Comparison of ENCODE assay signal across 18 cellular contexts in the genomic region with DNA sequence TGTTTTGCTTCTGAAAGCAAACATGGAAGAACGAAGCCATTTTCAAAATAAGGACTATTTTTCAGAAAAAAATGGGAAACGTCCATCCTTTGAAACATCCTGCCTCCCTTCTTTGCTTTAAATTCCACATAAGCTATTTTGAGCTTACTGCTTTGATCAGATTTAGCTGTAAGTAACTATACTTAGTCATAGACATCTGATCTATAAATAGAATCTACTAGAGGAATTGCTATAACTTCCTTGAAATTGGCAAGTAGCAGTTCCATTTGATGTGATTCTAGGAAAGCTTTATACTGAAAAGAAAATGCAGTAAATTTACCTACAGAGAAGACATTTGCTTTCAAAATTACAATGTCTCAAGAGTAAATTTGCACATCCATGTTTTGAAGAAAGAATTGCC.
A peak's percentile ranks its signal among the peaks of the same experiment; 100 is the strongest.
DNase-seq lines count a peak whose midpoint lies in the region; ATAC-seq, FAIRE-seq and TF ChIP-seq lines count a peak whose summit lies in the region.
"Had no signal": no experiment of that assay in that cellular context is flagged by ENCODE, and none has a peak within 500 bp of the region (broad histone marks: within the 10 kb centered on the region; RNA-seq: fewer than 3 reads in every experiment).

No MANE protein-coding gene starts in this region.

- intact Hi-C loops in activated CD4-positive, alpha-beta memory T cell treated with anti-CD3 and anti-CD28 coated beads for 36 hours (cut with micrococcal nuclease), result loop anchor here (5.0 kb wide), 1 partner anchor 68 kb away; no protein-coding TSS in a partner anchor
- intact Hi-C loops in HepG2 (cut with micrococcal nuclease; ENCODE audit: unreplicated experiment), result no loop called here

- H3K27ac ChIP-seq in osteoblast (ENCODE audit: low read depth, low read length) (no peak overlapping the region), HepG2 (ENCODE audit: extremely low read length, insufficient read depth, low read length) (no peak overlapping the region)
- H3K27ac ChIP-seq: A549, esophagus squamous epithelium, Peyer's patch had no signal

- no peak for TF ChIP-seq RAD21 in HepG2 (CRISPR knock-in tag; IDR thresholded peaks at IDR 0.05)

- POLR2A ChIA-PET in activated CD4-positive, alpha-beta memory T cell treated with anti-CD3 and anti-CD28 coated beads, Interleukin-2, amount 10 ng/mL, durations not matched to agents 7 days and 5 days (lab: Charles Lee), result no interaction called here
- POLR2A ChIA-PET in activated CD4-positive, alpha-beta memory T cell treated with anti-CD3 and anti-CD28 coated beads for 36 hours (lab: Charles Lee), result no interaction called here
- POLR2A ChIA-PET in HepG2 (lab: Yijun Ruan, JAX), result no interaction called here

- H3K9ac ChIP-seq in HepG2 (ENCODE audit: insufficient read depth, low read depth, low read length), result no peak overlapping the region

- H2AFZ ChIP-seq in osteoblast (ENCODE audit: low read length), result no peak overlapping the region
- H2AFZ ChIP-seq in HepG2 (ENCODE audit: low read length), result no peak overlapping the region

- no peak for DNase-seq in activated CD4-positive, alpha-beta memory T cell treated with anti-CD3 and anti-CD28 coated beads, Interleukin-2, amount 10 ng/mL, durations not matched to agents 7 days and 5 days
- no peak for DNase-seq in activated CD4-positive, alpha-beta memory T cell treated with anti-CD3 and anti-CD28 coated beads for 36 hours
- peak; percentile 60 to 74 for DNase-seq in NOMO-1 (lab: John Stamatoyannopoulos, UW; ENCODE audit: unreplicated experiment in 2 of 2)
- DNase-seq in chondrocyte (ENCODE audit: low spot score), result no peak
- DNase-seq in osteoblast (ENCODE audit: insufficient read length, low spot score, missing footprints), result peak; percentile 77
- DNase-seq in HepG2 (ENCODE audit: low spot score), result no peak
- DNase-seq: activated T-cell treated with anti-CD3 and anti-CD28 coated beads, Interleukin-2, amount 50 U/mL, for 4 hours; esophagus squamous epithelium; NCI-H1417 treated with DMSO at 0.1 percent for 48 hours; Peyer's patch; stimulated activated naive B cell treated with anti-CD40 and anti-IgM and Interleukin-4, amounts not matched to agents 10 μg/mL and 1 μg/mL and 100 μg/mL, for 72 hours; T-cell had no signal

- no peak for TF ChIP-seq POLR2A in HepG2 (IDR thresholded peaks at IDR 0.05; ENCODE audit: insufficient read depth in 1 of 2, low read depth in 2 of 2, low read length in 2 of 2)

- peaks cover 9% of the 10 kb centered on the region for H3K79me2 ChIP-seq in osteoblast (ENCODE audit: insufficient read depth, low read length)
- H3K79me2 ChIP-seq in HepG2 (ENCODE audit: insufficient read depth, low read length), result no peaks in the 10 kb centered on the region

- no peak for FAIRE-seq in HepG2 (lab: Jason Lieb, UNC)
- FAIRE-seq: A549, GM18507, H54 had no signal

- H3K36me3 ChIP-seq in osteoblast (ENCODE audit: insufficient read depth, low read length) (no peaks in the 10 kb centered on the region), HepG2 (replicated peaks in 1 of 2; ENCODE audit: control insufficient read depth in 1 of 2, insufficient read depth in 2 of 2, low read length in 2 of 2) (no peaks in the 10 kb centered on the region)
- H3K36me3 ChIP-seq: esophagus squamous epithelium, Peyer's patch had no signal

- ATAC-seq in HG02840 (IDR thresholded peaks at IDR 0.05; ENCODE audit: low FRiP score, unreplicated experiment), result no peak
- no peak for ATAC-seq in GM19395 (IDR thresholded peaks at IDR 0.05; ENCODE audit: unreplicated experiment)
- ATAC-seq in HepG2, result no peak
- ATAC-seq: A549; activated T-cell treated with anti-CD3 and anti-CD28 coated beads, Interleukin-2, amount 50 U/mL, for 4 hours; stimulated activated naive B cell treated with anti-CD40 and anti-IgM and Interleukin-4, amounts not matched to agents 10 μg/mL and 1 μg/mL and 100 μg/mL, for 72 hours; T-cell had no signal

- no peak for TF ChIP-seq CTCF in chondrocyte (IDR thresholded peaks at IDR 0.05)
- no peak for TF ChIP-seq CTCF in osteoblast (IDR thresholded peaks at IDR 0.05; ENCODE audit: extremely low read depth, low read depth, low read length)
- TF ChIP-seq CTCF in HepG2 (CRISPR knock-in tag; IDR thresholded peaks at IDR 0.05), result no peak

- H3K36me3 Mint-ChIP-seq in activated CD4-positive, alpha-beta memory T cell treated with anti-CD3 and anti-CD28 coated beads, Interleukin-2, amount 10 ng/mL, durations not matched to agents 7 days and 5 days (ENCODE audit: low read depth), result no peaks in the 10 kb centered on the region
- H3K36me3 Mint-ChIP-seq in activated CD4-positive, alpha-beta memory T cell treated with anti-CD3 and anti-CD28 coated beads for 36 hours, result no peaks in the 10 kb centered on the region
- peaks cover 4% of the 10 kb centered on the region for H3K36me3 Mint-ChIP-seq in chondrocyte (ENCODE audit: low read depth)
- H3K36me3 Mint-ChIP-seq: IgD-negative memory B cell; stimulated activated naive B cell treated with anti-CD40 and anti-IgM and Interleukin-4, amounts not matched to agents 10 μg/mL and 1 μg/mL and 100 μg/mL, for 72 hours; T-cell had no signal

- no TSS peak for BruUV-seq in HepG2 (replicated peaks; lab: Mats Ljungman, UMichigan)

- TF ChIP-seq EP300 in HepG2 (IDR thresholded peaks at IDR 0.05; ENCODE audit: low read depth in 2 of 2, low read length in 2 of 2), result no peak
- TF ChIP-seq EP300 in HepG2 (CRISPR knock-in tag; IDR thresholded peaks at IDR 0.05; ENCODE audit: borderline replicate concordance), result no peak

- no peaks in the 10 kb centered on the region for H3K9me3 Mint-ChIP-seq in activated CD4-positive, alpha-beta memory T cell treated with anti-CD3 and anti-CD28 coated beads, Interleukin-2, amount 10 ng/mL, durations not matched to agents 7 days and 5 days
- no peaks in the 10 kb centered on the region for H3K9me3 Mint-ChIP-seq in activated CD4-positive, alpha-beta memory T cell treated with anti-CD3 and anti-CD28 coated beads for 36 hours
- H3K9me3 Mint-ChIP-seq in chondrocyte (ENCODE audit: low read depth), result peaks cover 11% of the 10 kb centered on the region

- H3K27me3 Mint-ChIP-seq in activated CD4-positive, alpha-beta memory T cell treated with anti-CD3 and anti-CD28 coated beads, Interleukin-2, amount 10 ng/mL, durations not matched to agents 7 days and 5 days, result peaks cover 1% of the 10 kb centered on the region
- H3K27me3 Mint-ChIP-seq in activated CD4-positive, alpha-beta memory T cell treated with anti-CD3 and anti-CD28 coated beads for 36 hours, result peaks cover 4% of the 10 kb centered on the region
- no peaks in the 10 kb centered on the region for H3K27me3 Mint-ChIP-seq in chondrocyte (ENCODE audit: low read depth)

- peaks cover 56% of the 10 kb centered on the region for H3K4me1 Mint-ChIP-seq in activated CD4-positive, alpha-beta memory T cell treated with anti-CD3 and anti-CD28 coated beads, Interleukin-2, amount 10 ng/mL, durations not matched to agents 7 days and 5 days
- H3K4me1 Mint-ChIP-seq in activated CD4-positive, alpha-beta memory T cell treated with anti-CD3 and anti-CD28 coated beads for 36 hours (ENCODE audit: low read depth), result peaks cover 4% of the 10 kb centered on the region
- H3K4me1 Mint-ChIP-seq in chondrocyte (ENCODE audit: low read depth), result peaks cover 27% of the 10 kb centered on the region
- H3K4me1 Mint-ChIP-seq: IgD-negative memory B cell had no signal

- peaks cover 17% of the 10 kb centered on the region for H3K4me1 ChIP-seq in osteoblast (ENCODE audit: insufficient read depth, low read length)
- no peaks in the 10 kb centered on the region for H3K4me1 ChIP-seq in HepG2 (ENCODE audit: insufficient read depth, low read length)

- peak overlapping the region; percentile 7 for H3K27ac Mint-ChIP-seq in activated CD4-positive, alpha-beta memory T cell treated with anti-CD3 and anti-CD28 coated beads, Interleukin-2, amount 10 ng/mL, durations not matched to agents 7 days and 5 days
- H3K27ac Mint-ChIP-seq in activated CD4-positive, alpha-beta memory T cell treated with anti-CD3 and anti-CD28 coated beads for 36 hours, result no peak overlapping the region
- peak overlapping the region; percentile 27 for H3K27ac Mint-ChIP-seq in chondrocyte (ENCODE audit: unreplicated experiment)
- H3K27ac Mint-ChIP-seq: IgD-negative memory B cell; stimulated activated naive B cell treated with anti-CD40 and anti-IgM and Interleukin-4, amounts not matched to agents 10 μg/mL and 1 μg/mL and 100 μg/mL, for 72 hours; T-cell had no signal

- CTCF ChIA-PET in activated CD4-positive, alpha-beta memory T cell treated with anti-CD3 and anti-CD28 coated beads, Interleukin-2, amount 10 ng/mL, durations not matched to agents 7 days and 5 days (lab: Charles Lee), result interaction anchor here (1.3 kb wide), 1 partner anchor 12 kb away, joined by 7 read pairs; no protein-coding TSS in a partner anchor
- CTCF ChIA-PET in activated CD4-positive, alpha-beta memory T cell treated with anti-CD3 and anti-CD28 coated beads for 36 hours (lab: Charles Lee), result no interaction called here
- CTCF ChIA-PET in HepG2 (lab: Yijun Ruan, JAX; ENCODE audit: low intra/inter-chr PET ratio, low total read pairs), result no interaction called here

- peak overlapping the region; percentile 57 for H3K4me2 ChIP-seq in osteoblast (ENCODE audit: insufficient read depth, low read length)
- H3K4me2 ChIP-seq in HepG2 (ENCODE audit: low read depth, low read length), result no peak overlapping the region
- H3K4me2 ChIP-seq: A549 had no signal

- H3K27me3 ChIP-seq in osteoblast (ENCODE audit: insufficient read depth, low read length) (no peaks in the 10 kb centered on the region), HepG2 (ENCODE audit: control insufficient read depth in 1 of 2, insufficient read depth in 2 of 2, low read length in 2 of 2) (no peaks in the 10 kb centered on the region)
- H3K27me3 ChIP-seq: Peyer's patch had no signal

- H3K4me3 ChIP-seq in osteoblast (ENCODE audit: insufficient read depth, low read length), result no peak overlapping the region
- no peak overlapping the region for H3K4me3 ChIP-seq in HepG2 (replicated peaks in 1 of 3; ENCODE audit: insufficient read depth in 1 of 3, low read depth in 2 of 3, low read length in 3 of 3)
- H3K4me3 ChIP-seq: A549, esophagus squamous epithelium, Peyer's patch had no signal

- in situ Hi-C loops in HepG2 (cut with HindIII; ENCODE audit: extremely low pct_ligation_motif_present, low pct_unique_long_range_greater_than_20kb), result no loop called here

- WGBS in HepG2 (ENCODE audit: low lambda C conversion rate), result 89% methylated on average over 2 of the region's 2 CpGs

- H4K20me1 ChIP-seq in osteoblast (ENCODE audit: insufficient read depth, low read length) (peaks cover 7% of the 10 kb centered on the region), HepG2 (ENCODE audit: insufficient read depth, low read length) (no peaks in the 10 kb centered on the region; the same call in 1 of the 2 replicates)

- H3K4me3 Mint-ChIP-seq in activated CD4-positive, alpha-beta memory T cell treated with anti-CD3 and anti-CD28 coated beads, Interleukin-2, amount 10 ng/mL, durations not matched to agents 7 days and 5 days, result no peak overlapping the region
- no peak overlapping the region for H3K4me3 Mint-ChIP-seq in activated CD4-positive, alpha-beta memory T cell treated with anti-CD3 and anti-CD28 coated beads for 36 hours
- no peak overlapping the region for H3K4me3 Mint-ChIP-seq in chondrocyte (ENCODE audit: unreplicated experiment)
- H3K4me3 Mint-ChIP-seq: activated T-cell treated with anti-CD3 and anti-CD28 coated beads, Interleukin-2, amount 50 U/mL, for 4 hours; IgD-negative memory B cell; stimulated activated naive B cell treated with anti-CD40 and anti-IgM and Interleukin-4, amounts not matched to agents 10 μg/mL and 1 μg/mL and 100 μg/mL, for 72 hours; T-cell had no signal

- H3K9me3 ChIP-seq in osteoblast (ENCODE audit: low read depth, low read length) (no peaks in the 10 kb centered on the region), HepG2 (ENCODE audit: low read length) (no peaks in the 10 kb centered on the region)
- H3K9me3 ChIP-seq: esophagus squamous epithelium, Peyer's patch had no signal

Comparison
In these comparisons a context has a peak if more than half of its experiments do, and no peak if none do; other contexts are left out.
1. DNase-seq: peak in NOMO-1 (2 of 2) and osteoblast (single experiment); none in activated CD4-positive, alpha-beta memory T cell treated with anti-CD3 and anti-CD28 coated beads, Interleukin-2, amount 10 ng/mL, durations not matched to agents 7 days and 5 days (single experiment), activated CD4-positive, alpha-beta memory T cell treated with anti-CD3 and anti-CD28 coated beads for 36 hours (single experiment), chondrocyte (single experiment) and HepG2 (single experiment).